ENCODE assay signal across 14 cellular contexts in the genomic region with DNA sequence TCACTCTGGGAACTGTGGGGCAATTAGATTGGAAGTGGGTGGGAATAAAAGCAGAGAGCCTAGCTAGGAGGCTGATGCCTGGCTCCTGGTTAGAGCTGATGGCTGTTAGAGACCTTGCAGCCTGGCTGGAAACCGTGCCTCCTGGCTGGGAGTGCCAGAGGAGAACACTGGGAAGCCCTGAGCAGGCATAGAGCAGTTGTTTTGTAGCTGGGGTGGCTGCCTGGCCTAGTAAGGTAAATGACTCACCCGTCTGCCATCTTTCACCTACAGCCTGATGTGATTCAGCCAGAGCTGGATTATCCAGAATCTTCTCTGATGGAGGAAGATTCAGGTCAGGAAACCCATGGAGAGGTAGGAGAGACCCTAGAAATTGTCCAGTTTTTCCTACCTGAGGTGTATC. TPM values are rescaled to one million over a fixed set of nuclear protein-coding genes. Genes with fewer than 3 reads are reported as not detected.
A peak's percentile ranks its signal among the peaks of the same experiment; 100 is the strongest.
DNase-seq lines count a peak whose midpoint lies in the region; ATAC-seq and TF ChIP-seq lines count a peak whose summit lies in the region.
"Had no signal": no experiment of that assay in that cellular context is flagged by ENCODE, and none has a peak within 500 bp of the region (broad histone marks: within the 10 kb centered on the region; RNA-seq: fewer than 3 reads in every experiment).

No MANE protein-coding gene starts in this region.

- H3K9me3 ChIP-seq in psoas muscle, result no peaks in the 10 kb centered on the region
- H3K9me3 ChIP-seq: Caco-2 had no signal

- H3K27ac ChIP-seq in foreskin keratinocyte (peak overlapping the region; percentile 9), psoas muscle (peak overlapping the region; percentile 76)
- H3K27ac ChIP-seq: HL-60 had no signal

- peak; percentile 41 for DNase-seq in HCEC 1CT
- DNase-seq in foreskin keratinocyte, result peak; percentile 64 to 80
- DNase-seq in psoas muscle, result peak; percentile 58 to 81
- no peak for DNase-seq in NCI-H82 treated with DMSO at 0.1 percent for 48 hours (lab: John Stamatoyannopoulos, UW; ENCODE audit: unreplicated experiment)
- DNase-seq in NCI-H2227 (lab: John Stamatoyannopoulos, UW; ENCODE audit: unreplicated experiment), result no peak
- no peak for DNase-seq in activated CD4-positive, alpha-beta T cell treated with anti-CD3 and anti-CD28 coated beads, Interleukin-2, amount 50 U/mL, for 1 hour
- no peak for DNase-seq in superior temporal gyrus (ENCODE audit: extremely low spot score)
- DNase-seq: activated CD8-positive, alpha-beta T cell treated with anti-CD3 and anti-CD28 coated beads for 36 hours; Caco-2; NCI-H1105 treated with DMSO at 0.1 percent for 48 hours; NCI-H774 had no signal

- peak; percentile 72 for ATAC-seq in SK-N-SH treated with all-trans-retinoic acid at 6 μM for 48 hours
- ATAC-seq in foreskin keratinocyte, result peak; percentile 92
- ATAC-seq in psoas muscle, result peak; percentile 90 to 94 (median 92)
- ATAC-seq: activated CD8-positive, alpha-beta T cell treated with anti-CD3 and anti-CD28 coated beads for 36 hours; GM12878 had no signal

- intact Hi-C loops in psoas muscle (cut with DNase I), result loop anchor here (10.0 kb wide), 2 partner anchors 62 to 232 kb away; a partner anchor contains a TSS

- TF ChIP-seq CTCF in foreskin keratinocyte (conservative IDR thresholded peaks at IDR 0.05), result peak; percentile 8
- no peak for TF ChIP-seq CTCF in psoas muscle (IDR thresholded peaks at IDR 0.05)

- no peaks in the 10 kb centered on the region for H3K27me3 ChIP-seq in foreskin keratinocyte
- no peaks in the 10 kb centered on the region for H3K27me3 ChIP-seq in psoas muscle (ENCODE audit: insufficient read depth in 3 of 3, low read length in 2 of 3)

- WGBS in psoas muscle, 3 donors, result 26 to 59% (median 28%) methylated on average over 2 of the region's 2 CpGs

- peaks cover 5 to 32% of the 10 kb centered on the region in 2 donors for H3K36me3 ChIP-seq in psoas muscle (ENCODE audit: insufficient read depth in 1 of 2, low read depth in 1 of 2)

- no peak overlapping the region for H3K4me3 ChIP-seq in psoas muscle
- H3K4me3 ChIP-seq: GM12878 had no signal

- H3K4me1 ChIP-seq in foreskin keratinocyte (peaks cover 8% of the 10 kb centered on the region), psoas muscle (peaks cover 43% of the 10 kb centered on the region)

TF ChIP-seq in SK-N-SH treated with all-trans-retinoic acid at 6 μM for 48 hours, 23 proteins besides CTCF, POLR2A, EP300 and RAD21:
- TF ChIP-seq, protein P1, sequence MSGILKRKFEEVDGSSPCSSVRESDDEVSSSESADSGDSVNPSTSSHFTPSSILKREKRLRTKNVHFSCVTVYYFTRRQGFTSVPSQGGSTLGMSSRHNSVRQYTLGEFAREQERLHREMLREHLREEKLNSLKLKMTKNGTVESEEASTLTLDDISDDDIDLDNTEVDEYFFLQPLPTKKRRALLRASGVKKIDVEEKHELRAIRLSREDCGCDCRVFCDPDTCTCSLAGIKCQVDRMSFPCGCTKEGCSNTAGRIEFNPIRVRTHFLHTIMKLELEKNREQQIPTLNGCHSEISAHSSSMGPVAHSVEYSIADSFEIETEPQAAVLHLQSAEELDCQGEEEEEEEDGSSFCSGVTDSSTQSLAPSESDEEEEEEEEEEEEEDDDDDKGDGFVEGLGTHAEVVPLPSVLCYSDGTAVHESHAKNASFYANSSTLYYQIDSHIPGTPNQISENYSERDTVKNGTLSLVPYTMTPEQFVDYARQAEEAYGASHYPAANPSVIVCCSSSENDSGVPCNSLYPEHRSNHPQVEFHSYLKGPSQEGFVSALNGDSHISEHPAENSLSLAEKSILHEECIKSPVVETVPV (CRISPR knock-in tag; IDR thresholded peaks at IDR 0.05), result no peak
- TF ChIP-seq RARB (CRISPR knock-in tag; IDR thresholded peaks at IDR 0.05) (no peak), CSDC2 (CRISPR knock-in tag; IDR thresholded peaks at IDR 0.05) (no peak), SNAI2 (CRISPR knock-in tag; IDR thresholded peaks at IDR 0.05) (no peak)
- TF ChIP-seq, protein P2, sequence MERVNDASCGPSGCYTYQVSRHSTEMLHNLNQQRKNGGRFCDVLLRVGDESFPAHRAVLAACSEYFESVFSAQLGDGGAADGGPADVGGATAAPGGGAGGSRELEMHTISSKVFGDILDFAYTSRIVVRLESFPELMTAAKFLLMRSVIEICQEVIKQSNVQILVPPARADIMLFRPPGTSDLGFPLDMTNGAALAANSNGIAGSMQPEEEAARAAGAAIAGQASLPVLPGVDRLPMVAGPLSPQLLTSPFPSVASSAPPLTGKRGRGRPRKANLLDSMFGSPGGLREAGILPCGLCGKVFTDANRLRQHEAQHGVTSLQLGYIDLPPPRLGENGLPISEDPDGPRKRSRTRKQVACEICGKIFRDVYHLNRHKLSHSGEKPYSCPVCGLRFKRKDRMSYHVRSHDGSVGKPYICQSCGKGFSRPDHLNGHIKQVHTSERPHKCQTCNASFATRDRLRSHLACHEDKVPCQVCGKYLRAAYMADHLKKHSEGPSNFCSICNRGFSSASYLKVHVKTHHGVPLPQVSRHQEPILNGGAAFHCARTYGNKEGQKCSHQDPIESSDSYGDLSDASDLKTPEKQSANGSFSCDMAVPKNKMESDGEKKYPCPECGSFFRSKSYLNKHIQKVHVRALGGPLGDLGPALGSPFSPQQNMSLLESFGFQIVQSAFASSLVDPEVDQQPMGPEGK (CRISPR knock-in tag; IDR thresholded peaks at IDR 0.05; ENCODE audit: borderline replicate concordance), result no peak
- TF ChIP-seq, protein P3, sequence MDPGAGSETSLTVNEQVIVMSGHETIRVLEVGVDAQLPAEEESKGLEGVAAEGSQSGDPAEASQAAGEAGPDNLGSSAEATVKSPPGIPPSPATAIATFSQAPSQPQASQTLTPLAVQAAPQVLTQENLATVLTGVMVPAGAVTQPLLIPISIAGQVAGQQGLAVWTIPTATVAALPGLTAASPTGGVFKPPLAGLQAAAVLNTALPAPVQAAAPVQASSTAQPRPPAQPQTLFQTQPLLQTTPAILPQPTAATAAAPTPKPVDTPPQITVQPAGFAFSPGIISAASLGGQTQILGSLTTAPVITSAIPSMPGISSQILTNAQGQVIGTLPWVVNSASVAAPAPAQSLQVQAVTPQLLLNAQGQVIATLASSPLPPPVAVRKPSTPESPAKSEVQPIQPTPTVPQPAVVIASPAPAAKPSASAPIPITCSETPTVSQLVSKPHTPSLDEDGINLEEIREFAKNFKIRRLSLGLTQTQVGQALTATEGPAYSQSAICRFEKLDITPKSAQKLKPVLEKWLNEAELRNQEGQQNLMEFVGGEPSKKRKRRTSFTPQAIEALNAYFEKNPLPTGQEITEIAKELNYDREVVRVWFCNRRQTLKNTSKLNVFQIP (CRISPR knock-in tag; IDR thresholded peaks at IDR 0.05; ENCODE audit: borderline replicate concordance, low read depth), result no peak
- TF ChIP-seq, protein P4, sequence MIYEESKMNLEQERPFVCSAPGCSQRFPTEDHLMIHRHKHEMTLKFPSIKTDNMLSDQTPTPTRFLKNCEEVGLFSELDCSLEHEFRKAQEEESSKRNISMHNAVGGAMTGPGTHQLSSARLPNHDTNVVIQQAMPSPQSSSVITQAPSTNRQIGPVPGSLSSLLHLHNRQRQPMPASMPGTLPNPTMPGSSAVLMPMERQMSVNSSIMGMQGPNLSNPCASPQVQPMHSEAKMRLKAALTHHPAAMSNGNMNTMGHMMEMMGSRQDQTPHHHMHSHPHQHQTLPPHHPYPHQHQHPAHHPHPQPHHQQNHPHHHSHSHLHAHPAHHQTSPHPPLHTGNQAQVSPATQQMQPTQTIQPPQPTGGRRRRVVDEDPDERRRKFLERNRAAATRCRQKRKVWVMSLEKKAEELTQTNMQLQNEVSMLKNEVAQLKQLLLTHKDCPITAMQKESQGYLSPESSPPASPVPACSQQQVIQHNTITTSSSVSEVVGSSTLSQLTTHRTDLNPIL (CRISPR knock-in tag; IDR thresholded peaks at IDR 0.05; ENCODE audit: low read depth), result no peak

RNA-seq across cellular contexts. Expression of a gene that starts 6.1 kb away (rescaled TPM):
- total RNA-seq in foreskin keratinocyte (157 TPM in 2 replicates), psoas muscle (100 to 1,000 TPM; 247 to 422 (median 337) TPM)
- polyA plus RNA-seq in foreskin keratinocyte (229 and 238 TPM in 2 replicates), psoas muscle (100 to 1,000 TPM; 411 to 533 (median 483) TPM)

RNA-seq across cellular contexts. Expression of a gene that starts 6.4 kb away (rescaled TPM):
- total RNA-seq in foreskin keratinocyte (14.8 and 15.5 TPM in 2 replicates), psoas muscle (10 to 100 TPM; 12.1 to 32.0 (median 21.8) TPM)
- polyA plus RNA-seq in foreskin keratinocyte (23.2 and 23.9 TPM in 2 replicates), psoas muscle (10 to 100 TPM; 27.6 to 46.1 (median 38.0) TPM)

RNA-seq across cellular contexts. Expression of a gene that starts 53.4 kb away (rescaled TPM):
- not detected in 2 replicates for total RNA-seq in foreskin keratinocyte
- polyA plus RNA-seq in foreskin keratinocyte, result 0.01 TPM in 1 of 2 replicates, not detected in the other
- not detected for total RNA-seq in psoas muscle
- under 1 TPM; 0.03 to 0.07 (median 0.04) TPM for polyA plus RNA-seq in psoas muscle
- total RNA-seq: Caco-2 had no signal

Comparison
In these comparisons a context has a peak if more than half of its experiments do, and no peak if none do; other contexts are left out.
1. DNase-seq: peak in HCEC 1CT (single experiment), foreskin keratinocyte (2 of 2) and psoas muscle (2 of 2); none in NCI-H82 treated with DMSO at 0.1 percent for 48 hours (single experiment), NCI-H2227 (single experiment), activated CD4-positive, alpha-beta T cell treated with anti-CD3 and anti-CD28 coated beads, Interleukin-2, amount 50 U/mL, for 1 hour (single experiment) and superior temporal gyrus (single experiment).
2. Peak in every context shown above with its lines, with median percentiles within 50 percentile points of each other: ATAC-seq.